Comparison of ENCODE assay signal across 22 cellular contexts in genomic region chr1:228836427-228836826, GRCh38.
DNase-seq lines count a peak whose midpoint lies in the region; ATAC-seq and TF ChIP-seq lines count a peak whose summit lies in the region.
"Had no signal": no experiment of that assay in that cellular context is flagged by ENCODE, and none has a peak within 500 bp of the region (broad histone marks: within the 10 kb centered on the region; RNA-seq: fewer than 3 reads in every experiment).

No MANE protein-coding gene starts in this region.

- TF ChIP-seq CTCF in nephron progenitor cell (IDR thresholded peaks at IDR 0.05) (no peak), type B pancreatic cell (conservative IDR thresholded peaks at IDR 0.05) (no peak)

- H3K4me1 Mint-ChIP-seq in nephron progenitor cell (peaks cover 76% of the 10 kb centered on the region), type B pancreatic cell (ENCODE audit: unreplicated experiment) (peaks cover 59% of the 10 kb centered on the region)
- peaks cover under 1% of the 10 kb centered on the region for H3K4me1 Mint-ChIP-seq in activated T-helper 17 cell treated with anti-CD3 and anti-CD28 coated beads, Interleukin-2, amount 50 U/mL, for 72 hours

- H3K27ac Mint-ChIP-seq in nephron progenitor cell (peak overlapping the region; percentile 37), type B pancreatic cell (peak overlapping the region; percentile 93)
- H3K27ac Mint-ChIP-seq in activated T-helper 17 cell treated with anti-CD3 and anti-CD28 coated beads, Interleukin-2, amount 50 U/mL, for 72 hours, result no peak overlapping the region
- H3K27ac Mint-ChIP-seq: activated CD4-positive, alpha-beta T cell treated with anti-CD3 and anti-CD28 coated beads for 36 hours; activated naive CD4-positive, alpha-beta T cell treated with anti-CD3 and anti-CD28 coated beads, Interleukin-2, amount 50 U/mL, for 24 hours; mesothelial cell of epicardium had no signal

- DNase-seq in DMS53 (lab: John Stamatoyannopoulos, UW) (peak; percentile 17), DMS53 treated with DMSO at 0.1 percent for 48 hours (lab: John Stamatoyannopoulos, UW; ENCODE audit: unreplicated experiment) (no peak), hippocampal formation (lab: John Stamatoyannopoulos, UW) (peak; percentile 78 to 92), nephron progenitor cell (no peak), type B pancreatic cell (ENCODE audit: extremely low spot score, unreplicated experiment) (no peak), GM03348 (ENCODE audit: low spot score) (no peak)
- DNase-seq: 8988T; activated CD4-positive, alpha-beta T cell treated with anti-CD3 and anti-CD28 coated beads for 36 hours; esophagus squamous epithelium; H7; islet precursor cell; NCI-H1048; NCI-H2081; NCI-H69; stimulated activated CD4-positive, alpha-beta T cell treated with anti-CD3 and anti-CD28 coated beads, Interleukin-4, amount 100 ng/mL, for 24 hours; stimulated activated CD8-positive, alpha-beta memory T cell treated with anti-CD3 and anti-CD28 coated beads, Interleukin-4, amount 100 ng/mL, for 48 hours; T1000 had no signal

- H3K27me3 Mint-ChIP-seq in nephron progenitor cell (ENCODE audit: low read depth, poor library complexity) (peaks cover 6% of the 10 kb centered on the region), type B pancreatic cell (no peaks in the 10 kb centered on the region)
- peaks cover 4% of the 10 kb centered on the region for H3K27me3 Mint-ChIP-seq in activated T-helper 17 cell treated with anti-CD3 and anti-CD28 coated beads, Interleukin-2, amount 50 U/mL, for 72 hours
- H3K27me3 Mint-ChIP-seq: activated CD4-positive, alpha-beta T cell treated with anti-CD3 and anti-CD28 coated beads for 36 hours; activated naive CD4-positive, alpha-beta T cell treated with anti-CD3 and anti-CD28 coated beads, Interleukin-2, amount 50 U/mL, for 24 hours had no signal

- H3K9me3 Mint-ChIP-seq in nephron progenitor cell, result no peaks in the 10 kb centered on the region
- no peaks in the 10 kb centered on the region for H3K9me3 Mint-ChIP-seq in type B pancreatic cell
- no peaks in the 10 kb centered on the region for H3K9me3 Mint-ChIP-seq in activated T-helper 17 cell treated with anti-CD3 and anti-CD28 coated beads, Interleukin-2, amount 50 U/mL, for 72 hours
- H3K9me3 Mint-ChIP-seq: activated naive CD4-positive, alpha-beta T cell treated with anti-CD3 and anti-CD28 coated beads, Interleukin-2, amount 50 U/mL, for 24 hours; mesothelial cell of epicardium had no signal

- no peak for ATAC-seq in GM18868 (IDR thresholded peaks at IDR 0.05; ENCODE audit: unreplicated experiment)
- no peak for ATAC-seq in activated T-helper 17 cell treated with anti-CD3 and anti-CD28 coated beads, Interleukin-2, amount 50 U/mL, for 72 hours (replicated peaks)
- ATAC-seq: activated CD4-positive, alpha-beta T cell treated with anti-CD3 and anti-CD28 coated beads for 36 hours; K562 had no signal

- no peak overlapping the region for H3K4me3 Mint-ChIP-seq in nephron progenitor cell
- H3K4me3 Mint-ChIP-seq in type B pancreatic cell, result peak overlapping the region; percentile 52
- no peak overlapping the region for H3K4me3 Mint-ChIP-seq in activated T-helper 17 cell treated with anti-CD3 and anti-CD28 coated beads, Interleukin-2, amount 50 U/mL, for 72 hours
- H3K4me3 Mint-ChIP-seq: activated CD4-positive, alpha-beta T cell treated with anti-CD3 and anti-CD28 coated beads for 36 hours; activated naive CD4-positive, alpha-beta T cell treated with anti-CD3 and anti-CD28 coated beads, Interleukin-2, amount 50 U/mL, for 24 hours; mesothelial cell of epicardium had no signal

- H3K36me3 Mint-ChIP-seq in nephron progenitor cell (ENCODE audit: low read depth) (no peaks in the 10 kb centered on the region), type B pancreatic cell (no peaks in the 10 kb centered on the region)
- H3K36me3 Mint-ChIP-seq in activated T-helper 17 cell treated with anti-CD3 and anti-CD28 coated beads, Interleukin-2, amount 50 U/mL, for 72 hours (ENCODE audit: low read depth), result no peaks in the 10 kb centered on the region
- H3K36me3 Mint-ChIP-seq: activated naive CD4-positive, alpha-beta T cell treated with anti-CD3 and anti-CD28 coated beads, Interleukin-2, amount 50 U/mL, for 24 hours; mesothelial cell of epicardium had no signal

Comparison
In these comparisons a context has a peak if more than half of its experiments do, and no peak if none do; other contexts are left out.
1. DNase-seq: peak in DMS53 (single experiment) and hippocampal formation (2 of 2); none in DMS53 treated with DMSO at 0.1 percent for 48 hours (single experiment), nephron progenitor cell (single experiment), type B pancreatic cell (single experiment) and GM03348 (single experiment).